8 cellular contexts compared by ENCODE assay signal in genomic region chr16:29926675-29927522, GRCh38. TPM values are rescaled to one million over a fixed set of nuclear protein-coding genes. Genes with fewer than 3 reads are reported as not detected.
DNase-seq lines count a peak whose midpoint lies in the region; ATAC-seq and TF ChIP-seq lines count a peak whose summit lies in the region.

No MANE protein-coding gene starts in this region.

- H3K9ac ChIP-seq in H9 (ENCODE audit: extremely low read depth, insufficient read length, low read length) = peak overlapping the region; percentile 91

- peaks cover 10% of the 10 kb centered on the region for H3K36me3 Mint-ChIP-seq in CD4-positive, CD25-positive, alpha-beta regulatory T cell
- peaks cover 2 to 15% (median 8%) of the 10 kb centered on the region in 3 experiments; a peak in 6 of 7 replicates for H3K36me3 Mint-ChIP-seq in H9 (ENCODE audit: insufficient read depth in 1 of 3, low read depth in 3 of 3)

- H3K4me1 ChIP-seq in CD4-positive, CD25-positive, alpha-beta regulatory T cell (ENCODE audit: control insufficient read depth, insufficient read depth, low read length, poor library complexity, severe bottlenecking) = peaks cover 27% of the 10 kb centered on the region
- H3K4me1 ChIP-seq in H9 (ENCODE audit: insufficient read depth, low read length) = peaks cover 8% of the 10 kb centered on the region; the same call in 1 of the 2 replicates
- H3K4me1 ChIP-seq in SJCRH30 = peaks cover 3% of the 10 kb centered on the region; the same call in 1 of the 2 replicates

- H2BK12ac ChIP-seq in H9 (ENCODE audit: insufficient read length, low read depth, low read length) = no peak overlapping the region

- H2AK5ac ChIP-seq in H9 (ENCODE audit: insufficient read length, low read length) = no peak overlapping the region

- TF ChIP-seq CTCF in H9 (conservative IDR thresholded peaks at IDR 0.05) (no peak), epithelial cell of proximal tubule (conservative IDR thresholded peaks at IDR 0.05; ENCODE audit: low read depth, low read length) (no peak)

- ATAC-seq in CD4-positive, CD25-positive, alpha-beta regulatory T cell (ENCODE audit: low read depth in 2 of 2) = no peak
- ATAC-seq in HG02763 (IDR thresholded peaks at IDR 0.05; ENCODE audit: unreplicated experiment) (no peak), HG03565 (IDR thresholded peaks at IDR 0.05; ENCODE audit: unreplicated experiment) (no peak)

- H3K18ac ChIP-seq in H9 (ENCODE audit: insufficient read length, low read depth, low read length) = peak overlapping the region; percentile 92

- peak overlapping the region; percentile 92; the same call in 1 of the 2 replicates for H3K14ac ChIP-seq in H9 (ENCODE audit: insufficient read depth, low read length)

- no peak overlapping the region for H2BK15ac ChIP-seq in H9 (ENCODE audit: low read depth, low read length)

- H3K23ac ChIP-seq in H9 (ENCODE audit: insufficient read length, low read depth, low read length) = no peak overlapping the region

- H4K20me1 ChIP-seq in H9 (ENCODE audit: control insufficient read depth, insufficient read depth, insufficient read length) = no peaks in the 10 kb centered on the region

- H3K27me3 ChIP-seq in CD4-positive, CD25-positive, alpha-beta regulatory T cell (ENCODE audit: control insufficient read depth, insufficient read depth, low read length) = no peaks in the 10 kb centered on the region
- H3K27me3 ChIP-seq in H9 (ENCODE audit: insufficient read depth, low read length) (no peaks in the 10 kb centered on the region), SJCRH30 (no peaks in the 10 kb centered on the region)

- peak overlapping the region; percentile 77 for H3K27ac ChIP-seq in CD4-positive, CD25-positive, alpha-beta regulatory T cell (ENCODE audit: insufficient read depth, low read length, poor library complexity, severe bottlenecking)
- H3K27ac ChIP-seq in H9 (ENCODE audit: insufficient read length, low read depth, low read length) (no peak overlapping the region), SJCRH30 (peak overlapping the region; percentile 76)

- H4K91ac ChIP-seq in H9 (ENCODE audit: insufficient read length, low read depth, low read length) = no peak overlapping the region

- H3K4me3 Mint-ChIP-seq in CD4-positive, CD25-positive, alpha-beta regulatory T cell = peak overlapping the region; percentile 92 to 97 (median 95)
- H3K4me3 Mint-ChIP-seq in H9 = peak overlapping the region; percentile 89 to 96

- no peak overlapping the region for H2BK20ac ChIP-seq in H9 (ENCODE audit: low read depth, low read length, poor library complexity, severe bottlenecking)

- no CpG with 5 or more reads among the region's 23 CpGs for WGBS in H9 (ENCODE audit: extremely low coverage, insufficient read length, low lambda C conversion rate)

- H3K9me3 Mint-ChIP-seq in CD4-positive, CD25-positive, alpha-beta regulatory T cell = no peaks in the 10 kb centered on the region
- H3K9me3 Mint-ChIP-seq in H9 = no peaks in the 10 kb centered on the region

- H3K27me3 Mint-ChIP-seq in CD4-positive, CD25-positive, alpha-beta regulatory T cell = no peaks in the 10 kb centered on the region
- H3K27me3 Mint-ChIP-seq in H9 (ENCODE audit: low read depth) = no peaks in the 10 kb centered on the region

- peaks cover 13% of the 10 kb centered on the region for H3K36me3 ChIP-seq in CD4-positive, CD25-positive, alpha-beta regulatory T cell (ENCODE audit: control insufficient read depth, insufficient read depth, low read length)
- H3K36me3 ChIP-seq in SJCRH30 = no peaks in the 10 kb centered on the region

- no peak overlapping the region for H3K56ac ChIP-seq in H9 (ENCODE audit: insufficient read length, low read depth, low read length)

- H4K8ac ChIP-seq in H9 (replicated peaks; ENCODE audit: insufficient read length, low read depth, low read length) = peak overlapping the region; percentile 30

- no peak for DNase-seq in CD4-positive, CD25-positive, alpha-beta regulatory T cell
- no peak for DNase-seq in H9
- DNase-seq in SJCRH30 = peak; percentile 45 to 65
- no peak for DNase-seq in epithelial cell of proximal tubule (ENCODE audit: low read depth)
- peak; percentile 65 for DNase-seq in myocyte (ENCODE audit: low read depth)
- DNase-seq in OCI-M2 (lab: John Stamatoyannopoulos, UW; ENCODE audit: unreplicated experiment) = no peak

- H3K79me1 ChIP-seq in H9 (ENCODE audit: insufficient read depth, low read depth, low read length, poor library complexity, severe bottlenecking) = no peaks in the 10 kb centered on the region

- H3K4me2 ChIP-seq in H9 (ENCODE audit: insufficient read depth, insufficient read length, low read length) = peak overlapping the region; percentile 85

- H3K9me3 ChIP-seq in CD4-positive, CD25-positive, alpha-beta regulatory T cell (ENCODE audit: control insufficient read depth in 2 of 2, low read length in 2 of 2) = no peaks in the 10 kb centered on the region
- no peaks in the 10 kb centered on the region for H3K9me3 ChIP-seq in H9 (ENCODE audit: control insufficient read depth, low read depth, low read length)
- no peaks in the 10 kb centered on the region for H3K9me3 ChIP-seq in SJCRH30 (replicated peaks)

- H4K5ac ChIP-seq in H9 (ENCODE audit: insufficient read length, low read depth, low read length) = peak overlapping the region; percentile 56

- no peak overlapping the region for H2AFZ ChIP-seq in H9 (ENCODE audit: low read length)

- H3K23me2 ChIP-seq in H9 (ENCODE audit: insufficient read length, low read depth, low read length, poor library complexity, severe bottlenecking) = peaks cover 20% of the 10 kb centered on the region

- H3T11ph ChIP-seq in H9 (ENCODE audit: low read length) = no peak overlapping the region

- H3K4me3 ChIP-seq in CD4-positive, CD25-positive, alpha-beta regulatory T cell (ENCODE audit: low read depth, low read length) = peak overlapping the region; percentile 67
- H3K4me3 ChIP-seq in SJCRH30 (peak overlapping the region; percentile 89), epithelial cell of proximal tubule (ENCODE audit: low read depth, low read length) (peak overlapping the region; percentile 95)

- H3K27ac Mint-ChIP-seq in CD4-positive, CD25-positive, alpha-beta regulatory T cell = peak overlapping the region; percentile 80 to 97 (median 95)
- peak overlapping the region; percentile 93 to 98 (median 98); a peak in 4 of 7 replicates for H3K27ac Mint-ChIP-seq in H9

- H3K4me1 Mint-ChIP-seq in CD4-positive, CD25-positive, alpha-beta regulatory T cell = peaks cover 10 to 48% (median 25%) of the 10 kb centered on the region in 4 donors
- peaks cover 21 to 30% of the 10 kb centered on the region in 2 experiments for H3K4me1 Mint-ChIP-seq in H9

- H2BK5ac ChIP-seq in H9 (ENCODE audit: insufficient read length, low read length) = no peak overlapping the region

- H3K4ac ChIP-seq in H9 (ENCODE audit: low read depth, low read length) = no peak overlapping the region

- H3K79me2 ChIP-seq in H9 (ENCODE audit: insufficient read depth, low read length) = no peaks in the 10 kb centered on the region

- H2BK120ac ChIP-seq in H9 (ENCODE audit: low read depth, low read length, poor library complexity, severe bottlenecking) = peak overlapping the region; percentile 51

RNA-seq across cellular contexts. Expression of gene KCTD13, which starts 0.9 kb away (rescaled TPM):
- 52.3 TPM for total RNA-seq in CD4-positive, CD25-positive, alpha-beta regulatory T cell
- 10 to 100 TPM in 2 of 4 donors, 1 to 10 TPM in 2; 7.0 to 12.8 (median 9.9) TPM for polyA plus RNA-seq in CD4-positive, CD25-positive, alpha-beta regulatory T cell
- total RNA-seq in H9 (2021) (16.8 and 18.3 TPM in 2 replicates), epithelial cell of proximal tubule (6.6 and 17.4 TPM in 2 replicates), myocyte (6.8 and 9.3 TPM in 2 replicates)
- total RNA-seq in SJCRH30 (2014; rRNA removed; shearing (Covaris generic)) = 3.5 and 5.3 TPM in 2 replicates
- polyA plus RNA-seq in myocyte (2012) = 18.2 TPM

RNA-seq across cellular contexts. Expression of gene ASPHD1, which starts 26.6 kb away (rescaled TPM):
- total RNA-seq in CD4-positive, CD25-positive, alpha-beta regulatory T cell = not detected
- polyA plus RNA-seq in CD4-positive, CD25-positive, alpha-beta regulatory T cell = not detected
- total RNA-seq in H9 (2021) (16.7 and 17.9 TPM in 2 replicates), epithelial cell of proximal tubule (11.1 and 14.2 TPM in 2 replicates), myocyte (3.9 and 4.0 TPM in 2 replicates)
- 0.06 and 0.35 TPM in 2 replicates for total RNA-seq in SJCRH30 (2014; rRNA removed; shearing (Covaris generic))
- polyA plus RNA-seq in myocyte (2012) = 2.5 TPM

RNA-seq across cellular contexts. Expression of gene SEZ6L2, which starts 27.5 kb away (rescaled TPM):
- total RNA-seq in CD4-positive, CD25-positive, alpha-beta regulatory T cell = not detected
- not detected for polyA plus RNA-seq in CD4-positive, CD25-positive, alpha-beta regulatory T cell
- total RNA-seq in H9 (2021) (44.7 and 50.8 TPM in 2 replicates), epithelial cell of proximal tubule (2.2 and 12.8 TPM in 2 replicates), myocyte (6.4 and 11.8 TPM in 2 replicates)
- not detected in 2 replicates for total RNA-seq in SJCRH30 (2014; rRNA removed; shearing (Covaris generic))
- polyA plus RNA-seq in myocyte (2012) = 2.5 TPM

RNA-seq across cellular contexts. Expression of gene TMEM219, which starts 35.0 kb away (rescaled TPM):
- 76.7 TPM for total RNA-seq in CD4-positive, CD25-positive, alpha-beta regulatory T cell
- polyA plus RNA-seq in CD4-positive, CD25-positive, alpha-beta regulatory T cell = 100 to 1,000 TPM; 193 to 261 (median 221) TPM
- total RNA-seq in H9 (2021) (82.1 and 89.1 TPM in 2 replicates), epithelial cell of proximal tubule (92.1 and 139 TPM in 2 replicates), myocyte (89.8 and 92.2 TPM in 2 replicates)
- 29.8 and 32.1 TPM in 2 replicates for total RNA-seq in SJCRH30 (2014; rRNA removed; shearing (Covaris generic))
- 151 TPM for polyA plus RNA-seq in myocyte (2012)

RNA-seq across cellular contexts. Expression of gene TAOK2, which starts 46.8 kb away (rescaled TPM):
- 30.0 TPM for total RNA-seq in CD4-positive, CD25-positive, alpha-beta regulatory T cell
- 1 to 10 TPM; 2.1 to 3.5 (median 2.9) TPM for polyA plus RNA-seq in CD4-positive, CD25-positive, alpha-beta regulatory T cell
- 43.1 and 43.9 TPM in 2 replicates for total RNA-seq in H9 (2021)
- 27.3 and 30.6 TPM in 2 replicates for total RNA-seq in SJCRH30 (2014; rRNA removed; shearing (Covaris generic))
- total RNA-seq in epithelial cell of proximal tubule = 31.6 and 31.9 TPM in 2 replicates
- 49.9 and 75.7 TPM in 2 replicates for total RNA-seq in myocyte
- 38.2 TPM for polyA plus RNA-seq in myocyte (2012)

Comparison
In these comparisons a context has a peak if more than half of its experiments do, and no peak if none do; other contexts are left out.
1. DNase-seq: peak in SJCRH30 (2 of 2) and myocyte (single experiment); none in CD4-positive, CD25-positive, alpha-beta regulatory T cell (0 of 3), H9 (single experiment), epithelial cell of proximal tubule (single experiment) and OCI-M2 (single experiment).
2. Peak in every context shown above with its lines, with median percentiles within 50 percentile points of each other: H3K4me3 ChIP-seq.